In genomic region chr11:46238078-46238966, GRCh38 we compare ENCODE assay signal across 8 cellular contexts. TPM values are rescaled to one million over a fixed set of nuclear protein-coding genes. Genes with fewer than 3 reads are reported as not detected.
DNase-seq lines count a peak whose midpoint lies in the region; ATAC-seq and TF ChIP-seq lines count a peak whose summit lies in the region.

No MANE protein-coding gene starts in this region.

- no peaks in the 10 kb centered on the region for H3K9me3 Mint-ChIP-seq in activated naive CD4-positive, alpha-beta T cell treated with anti-CD3 and anti-CD28 coated beads, Interleukin-2, amount 50 U/mL, for 24 hours

- no peak for TF ChIP-seq CTCF in SK-N-SH (IDR thresholded peaks at IDR 0.05)

- H3K4me1 Mint-ChIP-seq in activated naive CD4-positive, alpha-beta T cell treated with anti-CD3 and anti-CD28 coated beads, Interleukin-2, amount 50 U/mL, for 24 hours = peaks cover 36% of the 10 kb centered on the region

- POLR2A ChIA-PET in SK-N-SH (lab: Yijun Ruan, JAX) = interaction anchor here (1.1 to 1.6 kb wide), 4 partner anchors 68 to 116 kb away, joined by 3 to 7 read pairs (median 4); no protein-coding TSS in a partner anchor

- intact Hi-C loops in cardiac septum (cut with DNase I) (loop anchor here (2.0 to 5.0 kb wide), 2 partner anchors 70 to 116 kb away; partner anchors contain the start of gene PHF21A), posterior cingulate gyrus (cut with DNase I) (no loop called here), aorta (cut with DNase I) (loop anchor here in 1 of 2 donors (2.0 kb wide), 1 partner anchor 70 kb away; no protein-coding TSS in a partner anchor)

- H3K79me2 ChIP-seq in ACC112 (ENCODE audit: control insufficient read depth, insufficient read depth, low read length, unreplicated experiment) (peaks cover 4% of the 10 kb centered on the region), SK-N-SH (ENCODE audit: insufficient read depth) (no peaks in the 10 kb centered on the region; the same call in 1 of the 2 replicates)

- in situ Hi-C loops in HAP-1 (cut with MboI; ENCODE audit: low sequenced_read_pairs) (no loop called here), G401 (cut with HindIII; ENCODE audit: low sequenced_read_pairs) (no loop called here)

- peak; percentile 77 for ATAC-seq in aorta (ENCODE audit: low FRiP score)

- peaks cover 28% of the 10 kb centered on the region for H3K4me1 ChIP-seq in ACC112 (ENCODE audit: control insufficient read depth, insufficient read depth, low read length, unreplicated experiment)
- peaks cover 33% of the 10 kb centered on the region for H3K4me1 ChIP-seq in HAP-1
- H3K4me1 ChIP-seq in SK-N-SH (ENCODE audit: control insufficient read depth in 1 of 2, insufficient read depth in 2 of 2, low read depth in 1 of 2, low read length in 1 of 2) = peaks cover 19 to 35% of the 10 kb centered on the region in 2 experiments
- H3K4me1 ChIP-seq in aorta (ENCODE audit: control insufficient read depth in 1 of 2, insufficient read depth in 2 of 2, low read length in 2 of 2) = no peaks in the 10 kb centered on the region

- peaks cover 27% of the 10 kb centered on the region for H3F3A ChIP-seq in SK-N-SH (replicated peaks; ENCODE audit: insufficient read depth)

- H2AFZ ChIP-seq in ACC112 (ENCODE audit: low read length, unreplicated experiment) = peak overlapping the region; percentile 73
- H2AFZ ChIP-seq in SK-N-SH (ENCODE audit: low read depth) = peak overlapping the region; percentile 80

- H3K4me3 ChIP-seq in ACC112 (ENCODE audit: low read depth, low read length) = peak overlapping the region; percentile 90
- H3K4me3 ChIP-seq in HAP-1 = peak overlapping the region; percentile 24
- H3K4me3 ChIP-seq in SK-N-SH (ENCODE audit: low read depth in 2 of 2, low read length in 1 of 2) = peak overlapping the region; percentile 53 to 71
- peak overlapping the region; percentile 11 to 52 for H3K4me3 ChIP-seq in aorta (ENCODE audit: low read length in 2 of 2)

- TF ChIP-seq RAD21 in SK-N-SH (IDR thresholded peaks at IDR 0.05; ENCODE audit: low read length) = no peak

- no peak overlapping the region for H3K27ac Mint-ChIP-seq in activated naive CD4-positive, alpha-beta T cell treated with anti-CD3 and anti-CD28 coated beads, Interleukin-2, amount 50 U/mL, for 24 hours

- TF ChIP-seq EP300 in SK-N-SH (IDR thresholded peaks at IDR 0.05; ENCODE audit: borderline replicate concordance in 1 of 2, low read depth in 1 of 2, low read length in 1 of 2) = no peak

- no peaks in the 10 kb centered on the region for H3K9me2 ChIP-seq in SK-N-SH

- H3K27ac ChIP-seq in ACC112 (ENCODE audit: low read depth, low read length) = peak overlapping the region; percentile 80
- peak overlapping the region in 1 of 2 experiments; percentile 81; a peak in 3 of 4 replicates for H3K27ac ChIP-seq in SK-N-SH (ENCODE audit: low read depth in 2 of 2, low read length in 1 of 2)
- H3K27ac ChIP-seq in aorta (ENCODE audit: low read depth in 1 of 2, low read length in 2 of 2) = no peak overlapping the region

- H3K27me3 ChIP-seq in ACC112 (ENCODE audit: insufficient read depth, low read length) = no peaks in the 10 kb centered on the region
- H3K27me3 ChIP-seq in HAP-1 (ENCODE audit: low read depth) = no peaks in the 10 kb centered on the region
- H3K27me3 ChIP-seq in SK-N-SH (ENCODE audit: insufficient read depth) = no peaks in the 10 kb centered on the region
- H3K27me3 ChIP-seq in aorta (ENCODE audit: control insufficient read depth in 1 of 2, insufficient read depth in 2 of 2, low read length in 1 of 2) = no peaks in the 10 kb centered on the region

- H3K9me3 ChIP-seq in HAP-1 (no peaks in the 10 kb centered on the region), SK-N-SH (no peaks in the 10 kb centered on the region), aorta (ENCODE audit: control insufficient read depth, low read length) (no peaks in the 10 kb centered on the region)

- peak overlapping the region; percentile 76 for H3K4me3 Mint-ChIP-seq in activated naive CD4-positive, alpha-beta T cell treated with anti-CD3 and anti-CD28 coated beads, Interleukin-2, amount 50 U/mL, for 24 hours

- H3K36me3 ChIP-seq in ACC112 (ENCODE audit: insufficient read depth, low read length) (no peaks in the 10 kb centered on the region), HAP-1 (replicated peaks) (no peaks in the 10 kb centered on the region), SK-N-SH (replicated peaks in 1 of 2; ENCODE audit: control insufficient read depth in 1 of 2, insufficient read depth in 2 of 2, low read length in 1 of 2) (no peaks in the 10 kb centered on the region), aorta (ENCODE audit: control insufficient read depth in 1 of 2, insufficient read depth in 2 of 2, low read length in 1 of 2) (no peaks in the 10 kb centered on the region)

- H3K4me2 ChIP-seq in SK-N-SH = peak overlapping the region; percentile 88

- no peak for DNase-seq in HAP-1 (ENCODE audit: low spot score in 2 of 2)
- peak; percentile 87 for DNase-seq in SK-N-SH
- DNase-seq in cardiac septum (ENCODE audit: low spot score) = peak; percentile 90
- DNase-seq in posterior cingulate gyrus = peak in 8 of 10 donors; percentile 22 to 92 (median 48)
- DNase-seq in aorta = peak; percentile 84 to 92
- DNase-seq in G401 (ENCODE audit: low spot score) = no peak

- peak overlapping the region; percentile 62; the same call in 1 of the 2 replicates for H3K9ac ChIP-seq in SK-N-SH

- 1% methylated on average over 46 of the region's 70 CpGs for WGBS in SK-N-SH (ENCODE audit: low lambda C conversion rate)
- 1% methylated on average over 61 to 70 of the region's 70 CpGs for WGBS in aorta, 2 donors

- CTCF ChIA-PET in SK-N-SH (lab: Yijun Ruan, JAX) = interaction anchor here (0.6 to 13.2 kb wide), 42 partner anchors 8 to 488 kb away, joined by 3 to 459 read pairs (median 4); partner anchors contain the start of genes CREB3L1, DGKZ, MDK and PEX16

- no peaks in the 10 kb centered on the region for H4K20me1 ChIP-seq in SK-N-SH (ENCODE audit: insufficient read depth)

- H3K27me3 Mint-ChIP-seq in activated naive CD4-positive, alpha-beta T cell treated with anti-CD3 and anti-CD28 coated beads, Interleukin-2, amount 50 U/mL, for 24 hours = peaks cover 15% of the 10 kb centered on the region

- H3K36me3 Mint-ChIP-seq in activated naive CD4-positive, alpha-beta T cell treated with anti-CD3 and anti-CD28 coated beads, Interleukin-2, amount 50 U/mL, for 24 hours = no peaks in the 10 kb centered on the region

TF ChIP-seq in SK-N-SH, 30 proteins besides CTCF, POLR2A, EP300 and RAD21:
- TF ChIP-seq MAX (IDR thresholded peaks at IDR 0.05; ENCODE audit: low read depth) = peak; percentile 72
- TF ChIP-seq TEAD4 (IDR thresholded peaks at IDR 0.05; ENCODE audit: borderline replicate concordance, insufficient read depth) = no peak

RNA-seq across cellular contexts. Expression of gene CREB3L1, which starts 39.1 kb away (rescaled TPM):
- polyA plus RNA-seq in SK-N-SH (2012; rRNA removed) (5.6 and 14.0 TPM in 2 replicates), aorta (1 to 10 TPM; 6.9 to 8.5 TPM)
- polyA plus RNA-seq in SK-N-SH (2012; cell fraction: cytosol; rRNA removed) = 9.9 and 13.3 TPM in 2 replicates
- 14.7 and 17.4 TPM in 2 replicates for polyA plus RNA-seq in SK-N-SH (2012; cell fraction: nucleus; rRNA removed)
- total RNA-seq in cardiac septum (8.6 TPM), aorta (10 to 100 TPM; 10.5 to 18.4 TPM)
- 2.4 and 7.2 TPM in 2 replicates for total RNA-seq in G401 (2014; rRNA removed; shearing (Covaris generic))

Comparison
In these comparisons a context has a peak if more than half of its experiments do, and no peak if none do; other contexts are left out.
1. H3K4me3 ChIP-seq: peak in every context shown above with its lines; median percentile 90 in ACC112; 62 in SK-N-SH; 32 in aorta; 24 in HAP-1.
2. DNase-seq: peak in SK-N-SH (single experiment), cardiac septum (single experiment), posterior cingulate gyrus (8 of 10) and aorta (2 of 2); none in HAP-1 (0 of 2) and G401 (single experiment).